Comparison of ENCODE assay signal across 9 cellular contexts in genomic region chr1:160083968-160084770, GRCh38. TPM values are rescaled to one million over a fixed set of nuclear protein-coding genes. Genes with fewer than 3 reads are reported as not detected.
DNase-seq lines count a peak whose midpoint lies in the region; ATAC-seq lines count a peak whose summit lies in the region.
"Had no signal": no experiment of that assay in that cellular context is flagged by ENCODE, and none has a peak within 500 bp of the region (broad histone marks: within the 10 kb centered on the region; RNA-seq: fewer than 3 reads in every experiment).

No MANE protein-coding gene starts in this region.

- intact Hi-C loops in left ventricle myocardium superior (cut with micrococcal nuclease) (no loop called here), sciatic nerve (cut with DNase I) (loop anchor here (5.0 kb wide), 1 partner anchor 37 kb away; no protein-coding TSS in a partner anchor)

- DNase-seq in DMS79 (lab: John Stamatoyannopoulos, UW) = peak; percentile 66
- peak; percentile 92 for DNase-seq in RPMI8226
- DNase-seq in activated naive CD8-positive, alpha-beta T cell treated with anti-CD3 and anti-CD28 coated beads, Interleukin-2, amount 50 U/mL, for 16 hours (ENCODE audit: low read depth, low spot score) = peak; percentile 51
- DNase-seq in left ventricle myocardium superior = peak; percentile 85
- peak; percentile 77 for DNase-seq in sciatic nerve (ENCODE audit: low spot score)
- no peak for DNase-seq in amniotic stem cell (lab: John Stamatoyannopoulos, UW)

- peak; percentile 62 for ATAC-seq in HG02973 (IDR thresholded peaks at IDR 0.05; ENCODE audit: unreplicated experiment)
- ATAC-seq in left ventricle myocardium superior = peak; percentile 77
- ATAC-seq in sciatic nerve = no peak
- no peak for ATAC-seq in GM18870 (IDR thresholded peaks at IDR 0.05; ENCODE audit: unreplicated experiment)

RNA-seq across cellular contexts. Expression of gene KCNJ9, which starts 2.8 kb away (rescaled TPM):
- total RNA-seq in left ventricle myocardium superior = not detected
- 0.18 TPM for total RNA-seq in sciatic nerve
- total RNA-seq: LHCN-M2 had no signal

RNA-seq across cellular contexts. Expression of gene KCNJ10, which starts 14.2 kb away (rescaled TPM):
- total RNA-seq in left ventricle myocardium superior = not detected
- total RNA-seq in sciatic nerve = 23.7 TPM
- total RNA-seq: LHCN-M2 had no signal

RNA-seq across cellular contexts. Expression of gene IGSF8, which starts 14.2 kb away (rescaled TPM):
- total RNA-seq in left ventricle myocardium superior (19.2 TPM), sciatic nerve (54.9 TPM)

RNA-seq across cellular contexts. Expression of gene ATP1A2, which starts 31.4 kb away (rescaled TPM):
- total RNA-seq in left ventricle myocardium superior = 243 TPM
- 136 TPM for total RNA-seq in sciatic nerve

RNA-seq across cellular contexts. Expression of gene PIGM, which starts 52.4 kb away (rescaled TPM):
- total RNA-seq in left ventricle myocardium superior (2.4 TPM), sciatic nerve (5.9 TPM)

Comparison
In these comparisons a context has a peak if more than half of its experiments do, and no peak if none do; other contexts are left out.
1. ATAC-seq: peak in HG02973 (single experiment) and left ventricle myocardium superior (single experiment); none in sciatic nerve (single experiment) and GM18870 (single experiment).
2. RNA of gene KCNJ10, which starts 14.2 kb away (total RNA-seq): 23.7 TPM in sciatic nerve (single experiment); not detected in left ventricle myocardium superior (single experiment); every median in the first group is over 10 times any median in the second.